In the genomic region with DNA sequence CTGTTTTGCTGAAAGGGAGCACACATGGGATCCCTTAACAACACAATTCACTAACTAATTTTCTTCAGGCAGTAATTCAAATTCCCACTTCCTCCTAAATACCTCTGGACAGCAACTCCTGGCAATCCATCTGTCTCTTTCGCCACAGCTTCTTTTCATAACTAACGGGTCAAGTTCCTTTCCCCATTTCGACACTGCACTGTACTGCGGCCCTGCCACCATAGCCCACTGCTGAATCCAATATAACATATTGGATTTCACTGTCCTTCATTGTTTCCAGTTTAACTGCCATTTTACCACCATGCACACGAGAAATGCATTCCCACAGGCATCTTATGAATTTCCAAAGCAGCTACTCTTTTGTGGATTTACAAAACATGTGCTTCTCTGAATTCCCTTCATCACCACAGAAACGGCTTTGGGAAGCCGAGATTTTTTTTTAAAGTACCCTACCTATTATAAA, we compare ENCODE assay signal across 8 cellular contexts. TPM values are rescaled to one million over a fixed set of nuclear protein-coding genes. Genes with fewer than 3 reads are reported as not detected.
A peak's percentile ranks its signal among the peaks of the same experiment; 100 is the strongest.
DNase-seq lines count a peak whose midpoint lies in the region; ATAC-seq lines count a peak whose summit lies in the region.

No MANE protein-coding gene starts in this region.

- H3K4me3 Mint-ChIP-seq in activated naive CD4-positive, alpha-beta T cell treated with anti-CD3 and anti-CD28 coated beads, Interleukin-2, amount 10 ng/mL, durations not matched to agents 7 days and 5 days = no peak overlapping the region

- WGBS in iPS DF 6.9 (ENCODE audit: insufficient coverage, insufficient read length) = no CpG with 5 or more reads among the region's 7 CpGs

- H3K36me3 ChIP-seq in adipocyte (ENCODE audit: control insufficient read depth, insufficient read depth, low read length, severe bottlenecking) (no peaks in the 10 kb centered on the region), iPS DF 6.9 (ENCODE audit: control insufficient read depth, insufficient read depth, low read length) (no peaks in the 10 kb centered on the region), stomach smooth muscle (ENCODE audit: control insufficient read depth in 2 of 2, insufficient read depth in 2 of 2, low read length in 2 of 2) (no peaks in the 10 kb centered on the region)

- H3K27ac Mint-ChIP-seq in activated naive CD4-positive, alpha-beta T cell treated with anti-CD3 and anti-CD28 coated beads, Interleukin-2, amount 10 ng/mL, durations not matched to agents 7 days and 5 days = no peak overlapping the region

- peaks cover 3% of the 10 kb centered on the region for H3K27me3 Mint-ChIP-seq in activated naive CD4-positive, alpha-beta T cell treated with anti-CD3 and anti-CD28 coated beads, Interleukin-2, amount 10 ng/mL, durations not matched to agents 7 days and 5 days

- CTCF ChIA-PET in activated naive CD4-positive, alpha-beta T cell treated with anti-CD3 and anti-CD28 coated beads, Interleukin-2, amount 10 ng/mL, durations not matched to agents 7 days and 5 days (lab: Charles Lee) = interaction anchor here (0.9 to 4.0 kb wide), 4 partner anchors 54 to 143 kb away, joined by 3 to 24 read pairs (median 4); a partner anchor contains a TSS

- peaks cover 1% of the 10 kb centered on the region for H3K36me3 Mint-ChIP-seq in activated naive CD4-positive, alpha-beta T cell treated with anti-CD3 and anti-CD28 coated beads, Interleukin-2, amount 10 ng/mL, durations not matched to agents 7 days and 5 days

- DNase-seq in Daoy (ENCODE audit: low read depth) (peak; percentile 61), NAMALWA (ENCODE audit: low spot score) (peak; percentile 62), adipocyte (ENCODE audit: low read depth) (peak; percentile 95), iPS DF 6.9 (ENCODE audit: low read depth, low spot score) (no peak)
- DNase-seq in activated CD4-positive, CD25-positive, alpha-beta regulatory T cell treated with anti-CD3 and anti-CD28 coated beads, Interleukin-2, amount 50 U/mL, for 72 hours = no peak
- no peak for DNase-seq in activated naive CD4-positive, alpha-beta T cell treated with anti-CD3 and anti-CD28 coated beads, Interleukin-2, amount 10 ng/mL, durations not matched to agents 7 days and 5 days

- peak overlapping the region; percentile 93 for H3K9ac ChIP-seq in adipocyte (ENCODE audit: low read length)
- peak overlapping the region; percentile 68 to 76 for H3K9ac ChIP-seq in stomach smooth muscle (ENCODE audit: low read length in 2 of 2)

- H3K27ac ChIP-seq in iPS DF 6.9 (ENCODE audit: low read length) = no peak overlapping the region
- H3K27ac ChIP-seq in stomach smooth muscle (ENCODE audit: low read length) = peak overlapping the region; percentile 37

- H3K9me3 Mint-ChIP-seq in activated naive CD4-positive, alpha-beta T cell treated with anti-CD3 and anti-CD28 coated beads, Interleukin-2, amount 10 ng/mL, durations not matched to agents 7 days and 5 days = peaks cover 2% of the 10 kb centered on the region

- peaks cover 16% of the 10 kb centered on the region for H3K4me1 Mint-ChIP-seq in activated naive CD4-positive, alpha-beta T cell treated with anti-CD3 and anti-CD28 coated beads, Interleukin-2, amount 10 ng/mL, durations not matched to agents 7 days and 5 days

- H3K9me3 ChIP-seq in adipocyte (ENCODE audit: control insufficient read depth, low read length) (no peaks in the 10 kb centered on the region), iPS DF 6.9 (ENCODE audit: control insufficient read depth, insufficient read depth, low read length) (no peaks in the 10 kb centered on the region), stomach smooth muscle (ENCODE audit: control insufficient read depth in 2 of 2, low read length in 2 of 2) (no peaks in the 10 kb centered on the region)

- H3K4me1 ChIP-seq in adipocyte (ENCODE audit: control insufficient read depth, insufficient read depth, low read length) (peaks cover 21% of the 10 kb centered on the region), iPS DF 6.9 (ENCODE audit: control insufficient read depth, insufficient read depth, low read length) (no peaks in the 10 kb centered on the region), stomach smooth muscle (ENCODE audit: control insufficient read depth, insufficient read depth, low read length) (peaks cover 10% of the 10 kb centered on the region)

- no peaks in the 10 kb centered on the region for H3K27me3 ChIP-seq in adipocyte (replicated peaks; ENCODE audit: control insufficient read depth, insufficient read depth, low read length)
- H3K27me3 ChIP-seq in iPS DF 6.9 (ENCODE audit: control insufficient read depth, insufficient read depth, low read length) = no peaks in the 10 kb centered on the region
- H3K27me3 ChIP-seq in stomach smooth muscle (ENCODE audit: control insufficient read depth in 1 of 2, insufficient read depth in 2 of 2, low read length in 2 of 2) = no peaks in the 10 kb centered on the region

- ATAC-seq in HG02970 (IDR thresholded peaks at IDR 0.05; ENCODE audit: low FRiP score, unreplicated experiment) = no peak

- H3K4me3 ChIP-seq in adipocyte (ENCODE audit: low read length) (peak overlapping the region; percentile 85), iPS DF 6.9 (ENCODE audit: low read length) (peak overlapping the region; percentile 31), stomach smooth muscle (ENCODE audit: low read length in 2 of 2) (peak overlapping the region; percentile 52 to 91)

RNA-seq across cellular contexts. Expression of a gene that starts 1.4 kb away (rescaled TPM):
- total RNA-seq in Daoy (2014; rRNA removed; shearing (Covaris generic)) = 35.1 and 35.4 TPM in 2 replicates

RNA-seq across cellular contexts. Expression of a gene that starts 34.8 kb away (rescaled TPM):
- 5,860 and 6,506 TPM in 2 replicates for total RNA-seq in Daoy (2014; rRNA removed; shearing (Covaris generic))

Comparison
In these comparisons a context has a peak if more than half of its experiments do, and no peak if none do; other contexts are left out.
1. DNase-seq: peak in Daoy (single experiment), NAMALWA (single experiment) and adipocyte (single experiment); none in iPS DF 6.9 (single experiment), activated CD4-positive, CD25-positive, alpha-beta regulatory T cell treated with anti-CD3 and anti-CD28 coated beads, Interleukin-2, amount 50 U/mL, for 72 hours (single experiment) and activated naive CD4-positive, alpha-beta T cell treated with anti-CD3 and anti-CD28 coated beads, Interleukin-2, amount 10 ng/mL, durations not matched to agents 7 days and 5 days (single experiment).
2. H3K4me3 ChIP-seq: peak in every context shown above with its lines; median percentile 85 in adipocyte; 72 in stomach smooth muscle; 31 in iPS DF 6.9.